In genomic region chr21:43718872-43719747, GRCh38 we compare ENCODE assay signal across 8 cellular contexts. TPM values are rescaled to one million over a fixed set of nuclear protein-coding genes. Genes with fewer than 3 reads are reported as not detected.
DNase-seq lines count a peak whose midpoint lies in the region; ATAC-seq and TF ChIP-seq lines count a peak whose summit lies in the region.

TSS of gene PDXK (plus strand) at chr21:43719129. CDS start at chr21:43719295, 166 bp downstream.

- TF ChIP-seq CTCF in gastroesophageal sphincter (IDR thresholded peaks at IDR 0.05), result peak in 2 of 4 experiments; percentile 18 to 22
- TF ChIP-seq CTCF in neutrophil (IDR thresholded peaks at IDR 0.05), result peak; percentile 34
- TF ChIP-seq CTCF in subcutaneous adipose tissue (IDR thresholded peaks at IDR 0.05; ENCODE audit: low read depth), result no peak

- WGBS in gastroesophageal sphincter (ENCODE audit: low coverage in 1 of 2), 2 donors, result no CpG with 5 or more reads among the region's 117 CpGs

- H3K27me3 ChIP-seq in SJCRH30 (no peaks in the 10 kb centered on the region), gastroesophageal sphincter (no peaks in the 10 kb centered on the region), neutrophil (peaks cover 13% of the 10 kb centered on the region)

- ATAC-seq in GM21619 (IDR thresholded peaks at IDR 0.05; ENCODE audit: unreplicated experiment) (peak; percentile 56), gastroesophageal sphincter (peak; percentile 95)

- peak; percentile 92 for DNase-seq in Daoy (ENCODE audit: low read depth)
- DNase-seq in KBM-7, result peak; percentile 72
- peak; percentile 79 to 86 for DNase-seq in SJCRH30
- DNase-seq in activated naive CD4-positive, alpha-beta T cell treated with Interleukin-2 at 50 U/mL for 16 hours, result peak; percentile 76

- H3K4me3 ChIP-seq in SJCRH30, result peak within 1 kb of the TSS; percentile 78
- peak within 1 kb of the TSS; percentile 54 to 95 for H3K4me3 ChIP-seq in gastroesophageal sphincter
- peak within 1 kb of the TSS; percentile 84 to 94 for H3K4me3 ChIP-seq in neutrophil (ENCODE audit: low read depth in 1 of 2, low read length in 1 of 2)

- in situ Hi-C loops in KBM-7 (cut with MboI; ENCODE audit: low pct_unique_long_range_greater_than_20kb, low sequenced_read_pairs), result no loop called here

- H3K9me3 ChIP-seq in SJCRH30 (replicated peaks) (no peaks in the 10 kb centered on the region), gastroesophageal sphincter (no peaks in the 10 kb centered on the region), neutrophil (no peaks in the 10 kb centered on the region)

- peak; percentile 67 to 71 for TF ChIP-seq POLR2A in gastroesophageal sphincter (IDR thresholded peaks at IDR 0.05)

- H3K27ac ChIP-seq in SJCRH30 (peak within 1 kb of the TSS; percentile 26; the same call in 1 of the 2 replicates), gastroesophageal sphincter (peak within 1 kb of the TSS; percentile 19 to 87 (median 84)), neutrophil (peak within 1 kb of the TSS; percentile 92)

- no peak for TF ChIP-seq EP300 in gastroesophageal sphincter (IDR thresholded peaks at IDR 0.05)

- no peaks in the 10 kb centered on the region for H3K36me3 ChIP-seq in SJCRH30
- H3K36me3 ChIP-seq in gastroesophageal sphincter, result peaks cover 0 to 8% of the 10 kb centered on the region in 2 donors
- H3K36me3 ChIP-seq in neutrophil, result peaks cover 8% of the 10 kb centered on the region

- H3K4me1 ChIP-seq in SJCRH30 (peaks cover 6% of the 10 kb centered on the region), gastroesophageal sphincter (peaks cover 0 to 43% (median 21%) of the 10 kb centered on the region in 3 donors), neutrophil (ENCODE audit: control insufficient read depth in 1 of 2, insufficient read depth in 1 of 2, low read depth in 1 of 2, low read length in 1 of 2) (peaks cover 51 to 57% of the 10 kb centered on the region in 2 experiments)

RNA-seq across cellular contexts. Expression of gene PDXK, which starts in this region (rescaled TPM):
- total RNA-seq in Daoy (2014; rRNA removed; shearing (Covaris generic)), result 60.2 and 104 TPM in 2 replicates
- 41.5 and 46.4 TPM in 2 replicates for total RNA-seq in SJCRH30 (2014; rRNA removed; shearing (Covaris generic))
- total RNA-seq in gastroesophageal sphincter, result 10 to 100 TPM; 24.4 to 42.2 (median 33.0) TPM
- 100 to 1,000 TPM in 1 of 4 donors, 10 to 100 TPM in 3; 63.6 to 261 (median 72.6) TPM for total RNA-seq in subcutaneous adipose tissue

Comparison
In these comparisons a context has a peak if more than half of its experiments do, and no peak if none do; other contexts are left out.
1. Peak in every context shown above with its lines: DNase-seq, ATAC-seq, H3K4me3 ChIP-seq and H3K27ac ChIP-seq.
2. H3K27ac ChIP-seq: peak in every context shown above with its lines; median percentile 92 in neutrophil; 84 in gastroesophageal sphincter; 26 in SJCRH30.